Comparison of ENCODE assay signal across 2 cellular contexts in genomic region chr11:64353761-64354506, GRCh38.
A peak's percentile ranks its signal among the peaks of the same experiment; 100 is the strongest.
TF ChIP-seq lines count a peak whose summit lies in the region.

No MANE protein-coding gene starts in this region.

TF ChIP-seq in IMR-90, 13 proteins besides CTCF, POLR2A, EP300 and RAD21:
- TF ChIP-seq RCOR1 (IDR thresholded peaks at IDR 0.05; ENCODE audit: insufficient replicate concordance, low read length) (no peak), SMC3 (IDR thresholded peaks at IDR 0.05; ENCODE audit: low read depth, low read length) (no peak), FOS (IDR thresholded peaks at IDR 0.05; ENCODE audit: low read depth, low read length) (no peak), MXI1 (IDR thresholded peaks at IDR 0.05; ENCODE audit: borderline replicate concordance, low read depth, low read length) (no peak), RFX5 (IDR thresholded peaks at IDR 0.05; ENCODE audit: low read depth, low read length) (no peak), BHLHE40 (IDR thresholded peaks at IDR 0.05; ENCODE audit: low read depth, low read length) (no peak), MAZ (IDR thresholded peaks at IDR 0.05; ENCODE audit: borderline replicate concordance, low read depth, low read length) (no peak), CEBPB (IDR thresholded peaks at IDR 0.05; ENCODE audit: low read depth, low read length) (no peak)
- TF ChIP-seq, protein P1, sequence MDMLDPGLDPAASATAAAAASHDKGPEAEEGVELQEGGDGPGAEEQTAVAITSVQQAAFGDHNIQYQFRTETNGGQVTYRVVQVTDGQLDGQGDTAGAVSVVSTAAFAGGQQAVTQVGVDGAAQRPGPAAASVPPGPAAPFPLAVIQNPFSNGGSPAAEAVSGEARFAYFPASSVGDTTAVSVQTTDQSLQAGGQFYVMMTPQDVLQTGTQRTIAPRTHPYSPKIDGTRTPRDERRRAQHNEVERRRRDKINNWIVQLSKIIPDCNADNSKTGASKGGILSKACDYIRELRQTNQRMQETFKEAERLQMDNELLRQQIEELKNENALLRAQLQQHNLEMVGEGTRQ (IDR thresholded peaks at IDR 0.05; ENCODE audit: low read depth, low read length): no peak
TF ChIP-seq in IMR-90: peak in this region for 0.

TF ChIP-seq in K562, 482 proteins besides CTCF, POLR2A, EP300 and RAD21:
- TF ChIP-seq NR2C1 (IDR thresholded peaks at IDR 0.05): peak; percentile 66; the same call in 1 of the 2 replicates
- peak; percentile 62; the same call in 1 of the 2 replicates for TF ChIP-seq NR2C1 (tag; IDR thresholded peaks at IDR 0.05)
- no peak for TF ChIP-seq TAL1 (IDR thresholded peaks at IDR 0.05)
- peak; percentile 73 for TF ChIP-seq ESRRA (IDR thresholded peaks at IDR 0.05; ENCODE audit: borderline replicate concordance, low read depth)
- TF ChIP-seq MTA1 (IDR thresholded peaks at IDR 0.05; ENCODE audit: borderline replicate concordance): no peak
- no peak for TF ChIP-seq NR2C2 (CRISPR knock-in tag; IDR thresholded peaks at IDR 0.05)
- TF ChIP-seq NR2C2 (tag; IDR thresholded peaks at IDR 0.05): peak; percentile 27; the same call in 1 of the 2 replicates
- no peak for TF ChIP-seq ZNF444 (CRISPR knock-in tag; IDR thresholded peaks at IDR 0.05)
- no peak for TF ChIP-seq ZNF780A (CRISPR knock-in tag; IDR thresholded peaks at IDR 0.05)
- TF ChIP-seq KDM2B (CRISPR knock-in tag; IDR thresholded peaks at IDR 0.05): no peak
- TF ChIP-seq ZNF431 (CRISPR knock-in tag; IDR thresholded peaks at IDR 0.05): no peak
- TF ChIP-seq, protein P2, sequence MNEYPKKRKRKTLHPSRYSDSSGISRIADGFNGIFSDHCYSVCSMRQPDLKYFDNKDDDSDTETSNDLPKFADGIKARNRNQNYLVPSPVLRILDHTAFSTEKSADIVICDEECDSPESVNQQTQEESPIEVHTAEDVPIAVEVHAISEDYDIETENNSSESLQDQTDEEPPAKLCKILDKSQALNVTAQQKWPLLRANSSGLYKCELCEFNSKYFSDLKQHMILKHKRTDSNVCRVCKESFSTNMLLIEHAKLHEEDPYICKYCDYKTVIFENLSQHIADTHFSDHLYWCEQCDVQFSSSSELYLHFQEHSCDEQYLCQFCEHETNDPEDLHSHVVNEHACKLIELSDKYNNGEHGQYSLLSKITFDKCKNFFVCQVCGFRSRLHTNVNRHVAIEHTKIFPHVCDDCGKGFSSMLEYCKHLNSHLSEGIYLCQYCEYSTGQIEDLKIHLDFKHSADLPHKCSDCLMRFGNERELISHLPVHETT (CRISPR knock-in tag; conservative IDR thresholded peaks at IDR 0.05 in 1 of 2, IDR thresholded peaks at IDR 0.05 in 1 of 2): no peak
